Comparison of ENCODE assay signal across 1 cellular context in the genomic region with DNA sequence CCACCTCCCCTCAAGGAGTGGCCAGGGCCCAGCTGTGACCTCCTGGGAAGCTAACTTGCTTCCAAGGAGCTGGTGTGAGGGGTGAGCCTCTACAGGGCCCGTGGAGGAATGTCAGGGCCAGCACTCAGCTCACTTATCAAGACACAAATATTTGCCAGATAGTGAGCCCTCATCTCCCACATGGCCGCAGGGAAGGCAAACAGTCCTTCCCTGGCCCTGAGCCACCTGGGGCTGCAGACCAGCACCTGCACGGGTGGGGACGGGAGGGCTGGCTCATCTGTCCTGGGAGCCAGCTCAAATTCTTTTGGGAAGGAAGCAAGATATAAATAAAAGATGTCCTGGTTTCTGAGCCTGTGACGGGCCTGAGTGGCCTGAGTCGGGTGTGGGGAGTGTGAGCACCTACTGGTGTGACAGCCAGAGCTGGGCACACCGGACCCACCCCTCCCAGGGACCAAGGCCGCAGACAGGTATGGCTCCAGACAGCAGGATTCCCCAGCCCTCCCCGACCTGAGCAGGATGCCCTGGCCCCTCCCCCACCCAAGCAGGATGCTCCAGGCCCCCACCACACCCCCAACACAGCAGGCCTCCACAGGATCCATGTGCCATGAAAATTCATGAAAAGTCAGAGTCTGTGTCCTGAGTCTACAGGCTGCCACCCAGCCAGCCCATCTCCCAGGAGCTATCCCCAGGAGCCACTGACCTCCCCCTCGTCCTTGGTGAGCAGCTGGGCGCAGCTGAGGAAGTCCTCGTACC.
TF ChIP-seq lines count a peak whose summit lies in the region.

No MANE protein-coding gene starts in this region.

TF ChIP-seq in IMR-90, 13 proteins besides CTCF, POLR2A, EP300 and RAD21 (continued from another document):
- TF ChIP-seq USF2 (IDR thresholded peaks at IDR 0.05; ENCODE audit: low read depth, low read length): no peak
TF ChIP-seq in IMR-90: peak in this region for 0.
